1 cellular context compared by ENCODE assay signal in the genomic region with DNA sequence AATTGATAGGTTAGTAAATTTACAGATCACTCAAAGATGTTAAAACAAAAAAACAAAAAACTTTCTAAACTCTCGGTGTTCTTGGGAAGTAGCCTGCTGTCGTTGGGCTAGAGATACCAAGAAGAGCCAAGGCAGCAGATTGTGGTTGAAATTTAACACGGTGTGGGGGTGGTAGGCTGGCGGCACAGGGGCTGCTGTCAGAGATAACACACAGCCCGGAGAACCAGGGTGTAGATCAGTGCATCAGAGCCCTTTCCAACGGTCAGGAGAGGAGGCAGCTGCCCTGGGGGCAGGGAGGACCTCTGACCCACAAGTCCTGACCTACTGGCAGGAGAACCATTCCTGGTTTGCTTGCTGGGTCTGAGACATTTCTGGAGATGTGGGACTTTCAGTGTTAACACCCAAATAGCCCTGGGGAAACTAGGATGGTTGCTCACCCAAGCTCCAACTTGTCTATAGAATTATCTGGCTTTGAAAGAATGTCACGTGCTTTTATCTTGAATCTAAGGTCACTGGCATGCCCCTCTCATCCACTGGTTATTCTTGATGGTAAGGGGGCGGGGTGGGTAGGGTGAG.
TF ChIP-seq lines count a peak whose summit lies in the region.
"Not testable (repeated sequence)": the region's sequence is repeated elsewhere in the genome, so short reads cannot be mapped to it uniquely, and the experiment has no call there.

No MANE protein-coding gene starts in this region.

TF ChIP-seq in HepG2, 621 proteins besides CTCF, POLR2A, EP300 and RAD21 (continues in another document):
- peak; percentile 48 for TF ChIP-seq GATAD2A (CRISPR knock-in tag; IDR thresholded peaks at IDR 0.05)
- 0 out of 2 replicates have a peak, but pooled peaks have one; percentile 32 for TF ChIP-seq MED1 (CRISPR knock-in tag; IDR thresholded peaks at IDR 0.05)
- peak; percentile 88 for TF ChIP-seq SIX4 (CRISPR knock-in tag; IDR thresholded peaks at IDR 0.05)
- TF ChIP-seq NCOA2 (CRISPR knock-in tag; IDR thresholded peaks at IDR 0.05): 0 out of 2 replicates have a peak, but pooled peaks have one; percentile 34
- TF ChIP-seq POGZ (CRISPR knock-in tag; IDR thresholded peaks at IDR 0.05): 0 out of 2 replicates have a peak, but pooled peaks have one; percentile 22
- TF ChIP-seq PPARG (CRISPR knock-in tag; conservative IDR thresholded peaks at IDR 0.05): peak; percentile 72
- peak; percentile 53; the same call in 1 of the 2 replicates for TF ChIP-seq ZNF644 (CRISPR knock-in tag; IDR thresholded peaks at IDR 0.05; ENCODE audit: low read depth)
- TF ChIP-seq ZNF768 (CRISPR knock-in tag; IDR thresholded peaks at IDR 0.05): 0 out of 2 replicates have a peak, but pooled peaks have one; percentile 43
- peak; percentile 78; the same call in 1 of the 2 replicates for TF ChIP-seq ZNF792 (CRISPR knock-in tag; IDR thresholded peaks at IDR 0.05)
- TF ChIP-seq ZMYM4 (CRISPR knock-in tag; IDR thresholded peaks at IDR 0.05): 0 out of 2 replicates have a peak, but pooled peaks have one; percentile 21
- TF ChIP-seq RXRA (CRISPR knock-in tag; IDR thresholded peaks at IDR 0.05): peak; percentile 32; the same call in 1 of the 2 replicates
- peak; percentile 53; the same call in 1 of the 2 replicates for TF ChIP-seq SAP130 (CRISPR knock-in tag; IDR thresholded peaks at IDR 0.05; ENCODE audit: low read depth)
- peak; percentile 40 for TF ChIP-seq HNF4A (CRISPR knock-in tag; IDR thresholded peaks at IDR 0.05)
- TF ChIP-seq, protein P1, sequence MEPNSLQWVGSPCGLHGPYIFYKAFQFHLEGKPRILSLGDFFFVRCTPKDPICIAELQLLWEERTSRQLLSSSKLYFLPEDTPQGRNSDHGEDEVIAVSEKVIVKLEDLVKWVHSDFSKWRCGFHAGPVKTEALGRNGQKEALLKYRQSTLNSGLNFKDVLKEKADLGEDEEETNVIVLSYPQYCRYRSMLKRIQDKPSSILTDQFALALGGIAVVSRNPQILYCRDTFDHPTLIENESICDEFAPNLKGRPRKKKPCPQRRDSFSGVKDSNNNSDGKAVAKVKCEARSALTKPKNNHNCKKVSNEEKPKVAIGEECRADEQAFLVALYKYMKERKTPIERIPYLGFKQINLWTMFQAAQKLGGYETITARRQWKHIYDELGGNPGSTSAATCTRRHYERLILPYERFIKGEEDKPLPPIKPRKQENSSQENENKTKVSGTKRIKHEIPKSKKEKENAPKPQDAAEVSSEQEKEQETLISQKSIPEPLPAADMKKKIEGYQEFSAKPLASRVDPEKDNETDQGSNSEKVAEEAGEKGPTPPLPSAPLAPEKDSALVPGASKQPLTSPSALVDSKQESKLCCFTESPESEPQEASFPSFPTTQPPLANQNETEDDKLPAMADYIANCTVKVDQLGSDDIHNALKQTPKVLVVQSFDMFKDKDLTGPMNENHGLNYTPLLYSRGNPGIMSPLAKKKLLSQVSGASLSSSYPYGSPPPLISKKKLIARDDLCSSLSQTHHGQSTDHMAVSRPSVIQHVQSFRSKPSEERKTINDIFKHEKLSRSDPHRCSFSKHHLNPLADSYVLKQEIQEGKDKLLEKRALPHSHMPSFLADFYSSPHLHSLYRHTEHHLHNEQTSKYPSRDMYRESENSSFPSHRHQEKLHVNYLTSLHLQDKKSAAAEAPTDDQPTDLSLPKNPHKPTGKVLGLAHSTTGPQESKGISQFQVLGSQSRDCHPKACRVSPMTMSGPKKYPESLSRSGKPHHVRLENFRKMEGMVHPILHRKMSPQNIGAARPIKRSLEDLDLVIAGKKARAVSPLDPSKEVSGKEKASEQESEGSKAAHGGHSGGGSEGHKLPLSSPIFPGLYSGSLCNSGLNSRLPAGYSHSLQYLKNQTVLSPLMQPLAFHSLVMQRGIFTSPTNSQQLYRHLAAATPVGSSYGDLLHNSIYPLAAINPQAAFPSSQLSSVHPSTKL (CRISPR knock-in tag; IDR thresholded peaks at IDR 0.05): peak; percentile 45; the same call in 1 of the 2 replicates
- TF ChIP-seq FOXA3 (CRISPR knock-in tag; IDR thresholded peaks at IDR 0.05): 0 out of 2 replicates have a peak, but pooled peaks have one; percentile 10
- TF ChIP-seq HDAC2 (CRISPR knock-in tag; IDR thresholded peaks at IDR 0.05): peak; percentile 46; the same call in 1 of the 2 replicates
- peak; percentile 75 for TF ChIP-seq SIX1 (CRISPR knock-in tag; IDR thresholded peaks at IDR 0.05; ENCODE audit: borderline replicate concordance)
- TF ChIP-seq BCL6 (CRISPR knock-in tag; IDR thresholded peaks at IDR 0.05): peak; percentile 25; the same call in 1 of the 2 replicates
- TF ChIP-seq, protein P2, sequence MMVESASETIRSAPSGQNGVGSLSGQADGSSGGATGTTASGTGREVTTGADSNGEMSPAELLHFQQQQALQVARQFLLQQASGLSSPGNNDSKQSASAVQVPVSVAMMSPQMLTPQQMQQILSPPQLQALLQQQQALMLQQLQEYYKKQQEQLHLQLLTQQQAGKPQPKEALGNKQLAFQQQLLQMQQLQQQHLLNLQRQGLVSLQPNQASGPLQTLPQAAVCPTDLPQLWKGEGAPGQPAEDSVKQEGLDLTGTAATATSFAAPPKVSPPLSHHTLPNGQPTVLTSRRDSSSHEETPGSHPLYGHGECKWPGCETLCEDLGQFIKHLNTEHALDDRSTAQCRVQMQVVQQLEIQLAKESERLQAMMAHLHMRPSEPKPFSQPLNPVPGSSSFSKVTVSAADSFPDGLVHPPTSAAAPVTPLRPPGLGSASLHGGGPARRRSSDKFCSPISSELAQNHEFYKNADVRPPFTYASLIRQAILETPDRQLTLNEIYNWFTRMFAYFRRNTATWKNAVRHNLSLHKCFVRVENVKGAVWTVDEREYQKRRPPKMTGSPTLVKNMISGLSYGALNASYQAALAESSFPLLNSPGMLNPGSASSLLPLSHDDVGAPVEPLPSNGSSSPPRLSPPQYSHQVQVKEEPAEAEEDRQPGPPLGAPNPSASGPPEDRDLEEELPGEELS (CRISPR knock-in tag; IDR thresholded peaks at IDR 0.05): peak; percentile 44; the same call in 1 of the 2 replicates
- TF ChIP-seq, protein P3, sequence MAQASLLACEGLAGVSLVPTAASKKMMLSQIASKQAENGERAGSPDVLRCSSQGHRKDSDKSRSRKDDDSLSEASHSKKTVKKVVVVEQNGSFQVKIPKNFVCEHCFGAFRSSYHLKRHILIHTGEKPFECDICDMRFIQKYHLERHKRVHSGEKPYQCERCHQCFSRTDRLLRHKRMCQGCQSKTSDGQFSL (CRISPR knock-in tag; IDR thresholded peaks at IDR 0.05): 0 out of 2 replicates have a peak, but pooled peaks have one; percentile 30
- TF ChIP-seq, protein P4, sequence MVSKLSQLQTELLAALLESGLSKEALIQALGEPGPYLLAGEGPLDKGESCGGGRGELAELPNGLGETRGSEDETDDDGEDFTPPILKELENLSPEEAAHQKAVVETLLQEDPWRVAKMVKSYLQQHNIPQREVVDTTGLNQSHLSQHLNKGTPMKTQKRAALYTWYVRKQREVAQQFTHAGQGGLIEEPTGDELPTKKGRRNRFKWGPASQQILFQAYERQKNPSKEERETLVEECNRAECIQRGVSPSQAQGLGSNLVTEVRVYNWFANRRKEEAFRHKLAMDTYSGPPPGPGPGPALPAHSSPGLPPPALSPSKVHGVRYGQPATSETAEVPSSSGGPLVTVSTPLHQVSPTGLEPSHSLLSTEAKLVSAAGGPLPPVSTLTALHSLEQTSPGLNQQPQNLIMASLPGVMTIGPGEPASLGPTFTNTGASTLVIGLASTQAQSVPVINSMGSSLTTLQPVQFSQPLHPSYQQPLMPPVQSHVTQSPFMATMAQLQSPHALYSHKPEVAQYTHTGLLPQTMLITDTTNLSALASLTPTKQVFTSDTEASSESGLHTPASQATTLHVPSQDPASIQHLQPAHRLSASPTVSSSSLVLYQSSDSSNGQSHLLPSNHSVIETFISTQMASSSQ (IDR thresholded peaks at IDR 0.05; ENCODE audit: low read depth): peak; percentile 73
- TF ChIP-seq, protein P4 (CRISPR knock-in tag; IDR thresholded peaks at IDR 0.05; ENCODE audit: borderline replicate concordance): peak; percentile 67; the same call in 1 of the 2 replicates
- peak; percentile 63 for TF ChIP-seq HOXA3 (CRISPR knock-in tag; IDR thresholded peaks at IDR 0.05)
- TF ChIP-seq, protein P5, sequence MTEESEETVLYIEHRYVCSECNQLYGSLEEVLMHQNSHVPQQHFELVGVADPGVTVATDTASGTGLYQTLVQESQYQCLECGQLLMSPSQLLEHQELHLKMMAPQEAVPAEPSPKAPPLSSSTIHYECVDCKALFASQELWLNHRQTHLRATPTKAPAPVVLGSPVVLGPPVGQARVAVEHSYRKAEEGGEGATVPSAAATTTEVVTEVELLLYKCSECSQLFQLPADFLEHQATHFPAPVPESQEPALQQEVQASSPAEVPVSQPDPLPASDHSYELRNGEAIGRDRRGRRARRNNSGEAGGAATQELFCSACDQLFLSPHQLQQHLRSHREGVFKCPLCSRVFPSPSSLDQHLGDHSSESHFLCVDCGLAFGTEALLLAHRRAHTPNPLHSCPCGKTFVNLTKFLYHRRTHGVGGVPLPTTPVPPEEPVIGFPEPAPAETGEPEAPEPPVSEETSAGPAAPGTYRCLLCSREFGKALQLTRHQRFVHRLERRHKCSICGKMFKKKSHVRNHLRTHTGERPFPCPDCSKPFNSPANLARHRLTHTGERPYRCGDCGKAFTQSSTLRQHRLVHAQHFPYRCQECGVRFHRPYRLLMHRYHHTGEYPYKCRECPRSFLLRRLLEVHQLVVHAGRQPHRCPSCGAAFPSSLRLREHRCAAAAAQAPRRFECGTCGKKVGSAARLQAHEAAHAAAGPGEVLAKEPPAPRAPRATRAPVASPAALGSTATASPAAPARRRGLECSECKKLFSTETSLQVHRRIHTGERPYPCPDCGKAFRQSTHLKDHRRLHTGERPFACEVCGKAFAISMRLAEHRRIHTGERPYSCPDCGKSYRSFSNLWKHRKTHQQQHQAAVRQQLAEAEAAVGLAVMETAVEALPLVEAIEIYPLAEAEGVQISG (CRISPR knock-in tag; IDR thresholded peaks at IDR 0.05): peak; percentile 31; the same call in 1 of the 2 replicates
- peak; percentile 58; the same call in 1 of the 2 replicates for TF ChIP-seq RXRB (CRISPR knock-in tag; IDR thresholded peaks at IDR 0.05; ENCODE audit: borderline replicate concordance)
- peak; percentile 35; the same call in 1 of the 2 replicates for TF ChIP-seq ZNF292 (CRISPR knock-in tag; IDR thresholded peaks at IDR 0.05; ENCODE audit: borderline replicate concordance, low read depth)
- peak; percentile 58 for TF ChIP-seq NR2F6 (IDR thresholded peaks at IDR 0.05)
- TF ChIP-seq NR2F6 (CRISPR knock-in tag; IDR thresholded peaks at IDR 0.05): peak; percentile 70
- TF ChIP-seq, protein P6, sequence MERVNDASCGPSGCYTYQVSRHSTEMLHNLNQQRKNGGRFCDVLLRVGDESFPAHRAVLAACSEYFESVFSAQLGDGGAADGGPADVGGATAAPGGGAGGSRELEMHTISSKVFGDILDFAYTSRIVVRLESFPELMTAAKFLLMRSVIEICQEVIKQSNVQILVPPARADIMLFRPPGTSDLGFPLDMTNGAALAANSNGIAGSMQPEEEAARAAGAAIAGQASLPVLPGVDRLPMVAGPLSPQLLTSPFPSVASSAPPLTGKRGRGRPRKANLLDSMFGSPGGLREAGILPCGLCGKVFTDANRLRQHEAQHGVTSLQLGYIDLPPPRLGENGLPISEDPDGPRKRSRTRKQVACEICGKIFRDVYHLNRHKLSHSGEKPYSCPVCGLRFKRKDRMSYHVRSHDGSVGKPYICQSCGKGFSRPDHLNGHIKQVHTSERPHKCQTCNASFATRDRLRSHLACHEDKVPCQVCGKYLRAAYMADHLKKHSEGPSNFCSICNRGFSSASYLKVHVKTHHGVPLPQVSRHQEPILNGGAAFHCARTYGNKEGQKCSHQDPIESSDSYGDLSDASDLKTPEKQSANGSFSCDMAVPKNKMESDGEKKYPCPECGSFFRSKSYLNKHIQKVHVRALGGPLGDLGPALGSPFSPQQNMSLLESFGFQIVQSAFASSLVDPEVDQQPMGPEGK (CRISPR knock-in tag; IDR thresholded peaks at IDR 0.05): peak; percentile 78
- TF ChIP-seq, protein P7, sequence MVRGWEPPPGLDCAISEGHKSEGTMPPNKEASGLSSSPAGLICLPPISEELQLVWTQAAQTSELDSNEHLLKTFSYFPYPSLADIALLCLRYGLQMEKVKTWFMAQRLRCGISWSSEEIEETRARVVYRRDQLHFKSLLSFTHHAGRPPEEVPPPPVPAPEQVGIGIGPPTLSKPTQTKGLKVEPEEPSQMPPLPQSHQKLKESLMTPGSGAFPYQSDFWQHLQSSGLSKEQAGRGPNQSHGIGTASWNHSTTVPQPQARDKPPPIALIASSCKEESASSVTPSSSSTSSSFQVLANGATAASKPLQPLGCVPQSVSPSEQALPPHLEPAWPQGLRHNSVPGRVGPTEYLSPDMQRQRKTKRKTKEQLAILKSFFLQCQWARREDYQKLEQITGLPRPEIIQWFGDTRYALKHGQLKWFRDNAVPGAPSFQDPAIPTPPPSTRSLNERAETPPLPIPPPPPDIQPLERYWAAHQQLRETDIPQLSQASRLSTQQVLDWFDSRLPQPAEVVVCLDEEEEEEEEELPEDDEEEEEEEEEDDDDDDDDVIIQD (CRISPR knock-in tag; IDR thresholded peaks at IDR 0.05; ENCODE audit: low read depth): 0 out of 2 replicates have a peak, but pooled peaks have one; percentile 31
- TF ChIP-seq RARA (CRISPR knock-in tag; IDR thresholded peaks at IDR 0.05): 0 out of 2 replicates have a peak, but pooled peaks have one; percentile 32
- 0 out of 2 replicates have a peak, but pooled peaks have one; percentile 52 for TF ChIP-seq ZBTB7B (CRISPR knock-in tag; IDR thresholded peaks at IDR 0.05)
- TF ChIP-seq SOX13 (IDR thresholded peaks at IDR 0.05): not testable (repeated sequence)
- TF ChIP-seq SOX13 (CRISPR knock-in tag; conservative IDR thresholded peaks at IDR 0.05 in 1 of 2, IDR thresholded peaks at IDR 0.05 in 1 of 2): peak in 1 of 2 experiments; percentile 46; a peak in 1 of 4 replicates
